Comparison of ENCODE assay signal across 14 cellular contexts in genomic region chr9:96554801-96555566, GRCh38.
A peak's percentile ranks its signal among the peaks of the same experiment; 100 is the strongest.
DNase-seq lines count a peak whose midpoint lies in the region; ATAC-seq and TF ChIP-seq lines count a peak whose summit lies in the region.
"Had no signal": no experiment of that assay in that cellular context is flagged by ENCODE, and none has a peak within 500 bp of the region (broad histone marks: within the 10 kb centered on the region; RNA-seq: fewer than 3 reads in every experiment).

No MANE protein-coding gene starts in this region.

- no peak overlapping the region for H2BK15ac ChIP-seq in mesenchymal stem cell (ENCODE audit: low read depth, poor library complexity, severe bottlenecking)

- CTCF ChIA-PET in AG04449 (lab: Yijun Ruan, JAX), result interaction anchor here (0.6 to 4.5 kb wide), 3 partner anchors 11 to 103 kb away, joined by 3 to 34 read pairs (median 3); no protein-coding TSS in a partner anchor

- no peak overlapping the region for H2BK5ac ChIP-seq in mesenchymal stem cell (ENCODE audit: low read depth, low read length, poor library complexity, severe bottlenecking)

- H2BK120ac ChIP-seq in mesenchymal stem cell (ENCODE audit: low read depth, low read length), result no peak overlapping the region

- 92% methylated on average over 9 of the region's 10 CpGs for WGBS in mesenchymal stem cell

- H4K8ac ChIP-seq in mesenchymal stem cell (ENCODE audit: low read length), result no peak overlapping the region

- peaks cover 4 to 49% of the 10 kb centered on the region in 2 experiments for H3K36me3 ChIP-seq in mesenchymal stem cell (ENCODE audit: control insufficient read depth in 1 of 2, insufficient read depth in 2 of 2, low read depth in 1 of 2, low read length in 2 of 2)

- H3K18ac ChIP-seq in mesenchymal stem cell (ENCODE audit: low read depth in 1 of 2, low read length in 2 of 2), result peak overlapping the region in 1 of 2 experiments; percentile 74

- no peak overlapping the region for H2AFZ ChIP-seq in mesenchymal stem cell (ENCODE audit: low read depth, low read length)

- H3K9ac ChIP-seq in mesenchymal stem cell (ENCODE audit: low read length), result peak overlapping the region; percentile 76

- peaks cover 11% of the 10 kb centered on the region for H3K79me1 ChIP-seq in mesenchymal stem cell (replicated peaks; ENCODE audit: low read length, poor library complexity, severe bottlenecking)

- H3K4me3 ChIP-seq in AG04449 (ENCODE audit: low read depth, low read length), result peak overlapping the region; percentile 3
- no peak overlapping the region for H3K4me3 ChIP-seq in cardiac fibroblast (replicated peaks in 1 of 2; ENCODE audit: low read depth in 2 of 2, low read length in 2 of 2)
- H3K4me3 ChIP-seq in mesenchymal stem cell (ENCODE audit: insufficient read depth in 1 of 2, low read depth in 1 of 2, low read length in 2 of 2), result peak overlapping the region in 1 of 2 experiments; percentile 17
- H3K4me3 ChIP-seq: mucosa of descending colon had no signal

- peak overlapping the region; percentile 6 to 79 for H2BK12ac ChIP-seq in mesenchymal stem cell (ENCODE audit: low read length in 2 of 2)

- peaks cover 9% of the 10 kb centered on the region for H3K4me1 ChIP-seq in mesenchymal stem cell (ENCODE audit: control insufficient read depth, insufficient read depth, low read depth, low read length)

- no peaks in the 10 kb centered on the region for H3K9me3 ChIP-seq in mesenchymal stem cell (ENCODE audit: control insufficient read depth, low read length)
- H3K9me3 ChIP-seq: mucosa of descending colon had no signal

- H3K4me2 ChIP-seq in mesenchymal stem cell (ENCODE audit: low read length, poor library complexity, severe bottlenecking), result no peak overlapping the region

- no peak overlapping the region for H3K4ac ChIP-seq in mesenchymal stem cell (ENCODE audit: low read depth in 1 of 2, low read length in 2 of 2)

- no peak overlapping the region for H4K91ac ChIP-seq in mesenchymal stem cell (ENCODE audit: low read length)

- no peak overlapping the region for H2AK5ac ChIP-seq in mesenchymal stem cell (ENCODE audit: low read length, severe bottlenecking)

- TF ChIP-seq CTCF in AG04449 (IDR thresholded peaks at IDR 0.05; ENCODE audit: insufficient read depth, low read length, missing control alignments) (no peak), cardiac fibroblast (IDR thresholded peaks at IDR 0.05; ENCODE audit: low read depth, low read length) (no peak)

- H3K14ac ChIP-seq in mesenchymal stem cell (ENCODE audit: low read length in 2 of 2), result no peak overlapping the region

- POLR2A ChIA-PET in AG04449 (lab: Yijun Ruan, JAX), result interaction anchor here (1.7 kb wide), 1 partner anchor 12 kb away, joined by 8 read pairs; no protein-coding TSS in a partner anchor

- no peak for ATAC-seq in GM18907 (IDR thresholded peaks at IDR 0.05; ENCODE audit: unreplicated experiment)
- ATAC-seq: mucosa of descending colon had no signal

- H3K27me3 ChIP-seq in mesenchymal stem cell (ENCODE audit: control insufficient read depth in 1 of 2, insufficient read depth in 1 of 2, low read length in 2 of 2), result no peaks in the 10 kb centered on the region

- DNase-seq in AG04449 (ENCODE audit: low read depth, low spot score) (peak; percentile 67), HS-5 (ENCODE audit: low read depth) (peak; percentile 53), cardiac fibroblast (ENCODE audit: low read depth in 2 of 2) (peak; percentile 40 to 72), mesenchymal stem cell (peak; percentile 24), ecto neural progenitor cell (ENCODE audit: low spot score) (no peak), NCI-H1417 (lab: John Stamatoyannopoulos, UW) (no peak), LoVo (ENCODE audit: low spot score) (no peak)
- DNase-seq: activated CD4-positive, alpha-beta T cell treated with anti-CD3 and anti-CD28 coated beads, Interleukin-2, amount 10 ng/mL, durations not matched to agents 7 days and 5 days; activated gamma-delta T cell; GDM1; mucosa of descending colon; NCI-H187; SW 1271 had no signal

- peak overlapping the region; percentile 59 for H3K27ac ChIP-seq in mesenchymal stem cell (ENCODE audit: low read length, poor library complexity, severe bottlenecking)

- H3K23ac ChIP-seq in mesenchymal stem cell (ENCODE audit: low read length in 2 of 2), result no peak overlapping the region

Comparison
In these comparisons a context has a peak if more than half of its experiments do, and no peak if none do; other contexts are left out.
1. DNase-seq: peak in AG04449 (single experiment), HS-5 (single experiment), cardiac fibroblast (2 of 2) and mesenchymal stem cell (single experiment); none in ecto neural progenitor cell (single experiment), NCI-H1417 (0 of 3) and LoVo (single experiment).